ENCODE assay signal across 9 cellular contexts in genomic region chr6:134352786-134353480, GRCh38. TPM values are rescaled to one million over a fixed set of nuclear protein-coding genes. Genes with fewer than 3 reads are reported as not detected.
DNase-seq lines count a peak whose midpoint lies in the region; ATAC-seq and TF ChIP-seq lines count a peak whose summit lies in the region.
"Had no signal": no experiment of that assay in that cellular context is flagged by ENCODE, and none has a peak within 500 bp of the region (broad histone marks: within the 10 kb centered on the region; RNA-seq: fewer than 3 reads in every experiment).

No MANE protein-coding gene starts in this region.

- peaks cover 29% of the 10 kb centered on the region for H3K4me1 Mint-ChIP-seq in activated naive CD4-positive, alpha-beta T cell treated with anti-CD3 and anti-CD28 coated beads for 36 hours (ENCODE audit: low read depth)
- H3K4me1 Mint-ChIP-seq in stimulated activated naive B cell treated with anti-CD40 and anti-IgM and Interleukin-4, amounts not matched to agents 10 μg/mL and 1 μg/mL and 100 μg/mL, for 72 hours, result peaks cover 17 to 30% of the 10 kb centered on the region in 2 donors

- no peak overlapping the region for H3K27ac Mint-ChIP-seq in activated naive CD4-positive, alpha-beta T cell treated with anti-CD3 and anti-CD28 coated beads for 36 hours
- no peak overlapping the region for H3K27ac Mint-ChIP-seq in stimulated activated naive B cell treated with anti-CD40 and anti-IgM and Interleukin-4, amounts not matched to agents 10 μg/mL and 1 μg/mL and 100 μg/mL, for 72 hours

- ATAC-seq in SK-N-SH treated with all-trans-retinoic acid at 6 μM for 48 hours, result peak; percentile 47
- peak; percentile 66 to 85 for ATAC-seq in stimulated activated naive B cell treated with anti-CD40 and anti-IgM and Interleukin-4, amounts not matched to agents 10 μg/mL and 1 μg/mL and 100 μg/mL, for 72 hours (replicated peaks)
- ATAC-seq in HG02642 (IDR thresholded peaks at IDR 0.05; ENCODE audit: poor library complexity, unreplicated experiment), result no peak

- intact Hi-C loops in activated naive CD4-positive, alpha-beta T cell treated with anti-CD3 and anti-CD28 coated beads for 36 hours (cut with micrococcal nuclease), result loop anchor here (1.0 to 2.0 kb wide), 8 partner anchors 20 to 288 kb away; no protein-coding TSS in a partner anchor

- H3K36me3 Mint-ChIP-seq in activated naive CD4-positive, alpha-beta T cell treated with anti-CD3 and anti-CD28 coated beads for 36 hours (ENCODE audit: low read depth), result no peaks in the 10 kb centered on the region
- peaks cover 4 to 7% of the 10 kb centered on the region in 2 donors for H3K36me3 Mint-ChIP-seq in stimulated activated naive B cell treated with anti-CD40 and anti-IgM and Interleukin-4, amounts not matched to agents 10 μg/mL and 1 μg/mL and 100 μg/mL, for 72 hours

- peaks cover 9% of the 10 kb centered on the region for H3K9me3 Mint-ChIP-seq in activated naive CD4-positive, alpha-beta T cell treated with anti-CD3 and anti-CD28 coated beads for 36 hours
- H3K9me3 Mint-ChIP-seq in stimulated activated naive B cell treated with anti-CD40 and anti-IgM and Interleukin-4, amounts not matched to agents 10 μg/mL and 1 μg/mL and 100 μg/mL, for 72 hours, result peaks cover 13 to 14% of the 10 kb centered on the region in 2 donors

- CTCF ChIA-PET in activated naive CD4-positive, alpha-beta T cell treated with anti-CD3 and anti-CD28 coated beads for 36 hours (lab: Charles Lee), result interaction anchor here (0.7 to 1.2 kb wide), 3 partner anchors 12 to 178 kb away, joined by 3 to 4 read pairs (median 3); no protein-coding TSS in a partner anchor

- no peak overlapping the region for H3K4me3 Mint-ChIP-seq in activated naive CD4-positive, alpha-beta T cell treated with anti-CD3 and anti-CD28 coated beads for 36 hours
- no peak overlapping the region for H3K4me3 Mint-ChIP-seq in stimulated activated naive B cell treated with anti-CD40 and anti-IgM and Interleukin-4, amounts not matched to agents 10 μg/mL and 1 μg/mL and 100 μg/mL, for 72 hours

- H3K27me3 Mint-ChIP-seq in activated naive CD4-positive, alpha-beta T cell treated with anti-CD3 and anti-CD28 coated beads for 36 hours (ENCODE audit: low read depth), result no peaks in the 10 kb centered on the region
- no peaks in the 10 kb centered on the region for H3K27me3 Mint-ChIP-seq in stimulated activated naive B cell treated with anti-CD40 and anti-IgM and Interleukin-4, amounts not matched to agents 10 μg/mL and 1 μg/mL and 100 μg/mL, for 72 hours
- H3K27me3 Mint-ChIP-seq: CD4-positive, alpha-beta memory T cell had no signal

- DNase-seq in activated naive CD4-positive, alpha-beta T cell treated with anti-CD3 and anti-CD28 coated beads for 36 hours, result peak; percentile 53
- no peak for DNase-seq in activated naive CD4-positive, alpha-beta T cell treated with anti-CD3 and anti-CD28 coated beads, Interleukin-2, amount 50 U/mL, for 16 hours
- peak; percentile 72 for DNase-seq in fibroblast of peridontal ligament (ENCODE audit: extremely low read depth)
- no peak for DNase-seq in stimulated activated naive B cell treated with anti-CD40 and anti-IgM and Interleukin-4, amounts not matched to agents 10 μg/mL and 1 μg/mL and 100 μg/mL, for 72 hours
- no peak for DNase-seq in HUDEP-2 (lab: John Stamatoyannopoulos, UW; ENCODE audit: unreplicated experiment in 76 of 76)
- DNase-seq in central memory CD4-positive, alpha-beta T cell, result no peak

TF ChIP-seq in SK-N-SH treated with all-trans-retinoic acid at 6 μM for 48 hours, 23 proteins besides CTCF, POLR2A, EP300 and RAD21:
- TF ChIP-seq PPARA (CRISPR knock-in tag; IDR thresholded peaks at IDR 0.05; ENCODE audit: borderline replicate concordance), result no peak
- TF ChIP-seq BACH2 (CRISPR knock-in tag; IDR thresholded peaks at IDR 0.05; ENCODE audit: borderline replicate concordance), result no peak
- TF ChIP-seq CSRNP3 (CRISPR knock-in tag; IDR thresholded peaks at IDR 0.05), result no peak
- TF ChIP-seq ESRRG (CRISPR knock-in tag; IDR thresholded peaks at IDR 0.05), result no peak
- TF ChIP-seq ISL1 (CRISPR knock-in tag; IDR thresholded peaks at IDR 0.05), result peak; percentile 58
- TF ChIP-seq ZFP3 (CRISPR knock-in tag; IDR thresholded peaks at IDR 0.05), result peak; percentile 55; the same call in 1 of the 2 replicates
- TF ChIP-seq RARB (CRISPR knock-in tag; IDR thresholded peaks at IDR 0.05), result no peak

RNA-seq across cellular contexts. Expression of gene SGK1, which starts 35.0 kb away (rescaled TPM):
- 100 to 1,000 TPM; 202 to 208 TPM for total RNA-seq in activated naive CD4-positive, alpha-beta T cell treated with anti-CD3 and anti-CD28 coated beads for 36 hours

Comparison
In these comparisons a context has a peak if more than half of its experiments do, and no peak if none do; other contexts are left out.
1. DNase-seq: peak in activated naive CD4-positive, alpha-beta T cell treated with anti-CD3 and anti-CD28 coated beads for 36 hours (single experiment) and fibroblast of peridontal ligament (single experiment); none in activated naive CD4-positive, alpha-beta T cell treated with anti-CD3 and anti-CD28 coated beads, Interleukin-2, amount 50 U/mL, for 16 hours (single experiment), stimulated activated naive B cell treated with anti-CD40 and anti-IgM and Interleukin-4, amounts not matched to agents 10 μg/mL and 1 μg/mL and 100 μg/mL, for 72 hours (single experiment), HUDEP-2 (0 of 76) and central memory CD4-positive, alpha-beta T cell (single experiment).